ENCODE assay signal across 8 cellular contexts in genomic region chr15:39887832-39888231, GRCh38. TPM values are rescaled to one million over a fixed set of nuclear protein-coding genes. Genes with fewer than 3 reads are reported as not detected.
DNase-seq lines count a peak whose midpoint lies in the region; ATAC-seq and TF ChIP-seq lines count a peak whose summit lies in the region.

No MANE protein-coding gene starts in this region.

- ATAC-seq in stimulated activated naive CD8-positive, alpha-beta T cell treated with anti-CD3 and anti-CD28 coated beads, Interleukin-15, Interleukin-2, amounts not matched to agents 100 U/mL and 50 U/mL, for 24 hours = no peak

- H3K9me3 ChIP-seq in BE2C = no peaks in the 10 kb centered on the region; the same call in 1 of the 2 replicates

- H3K4me3 ChIP-seq in BE2C (ENCODE audit: low read depth, low read length) (no peak overlapping the region), astrocyte of the cerebellum (ENCODE audit: low read depth, low read length) (no peak overlapping the region)

- H3K4me1 ChIP-seq in BE2C = peaks cover 2% of the 10 kb centered on the region; the same call in 1 of the 2 replicates

- in situ Hi-C loops in astrocyte of the cerebellum (cut with HindIII; ENCODE audit: low sequenced_read_pairs) = loop anchor here (5.0 kb wide), 2 partner anchors 64 to 91 kb away; no protein-coding TSS in a partner anchor

- DNase-seq in BE2C (no peak), HT1080 (ENCODE audit: low read depth) (peak; percentile 63), astrocyte of the cerebellum (ENCODE audit: low read depth) (peak; percentile 16), kidney glomerular epithelial cell (lab: John Stamatoyannopoulos, UW) (peak; percentile 47), NCI-H1105 (lab: John Stamatoyannopoulos, UW) (no peak), ureter (ENCODE audit: low spot score) (no peak)
- DNase-seq in stimulated activated naive CD8-positive, alpha-beta T cell treated with anti-CD3 and anti-CD28 coated beads, Interleukin-15, Interleukin-2, amounts not matched to agents 100 U/mL and 50 U/mL, for 24 hours = no peak
- no peak for DNase-seq in stimulated activated CD8-positive, alpha-beta memory T cell treated with anti-CD3 and anti-CD28 coated beads, Interleukin-4, amount 100 ng/mL, for 48 hours

- peak; percentile 63 for TF ChIP-seq CTCF in BE2C (IDR thresholded peaks at IDR 0.05; ENCODE audit: low read depth, low read length)
- peak; percentile 41 for TF ChIP-seq CTCF in astrocyte of the cerebellum (IDR thresholded peaks at IDR 0.05; ENCODE audit: low read depth, low read length, missing control alignments)

- no peaks in the 10 kb centered on the region for H3K27me3 ChIP-seq in BE2C

- H3K36me3 ChIP-seq in BE2C = no peaks in the 10 kb centered on the region

RNA-seq across cellular contexts. Expression of gene GPR176, which starts 32.2 kb away (rescaled TPM):
- polyA plus RNA-seq in BE2C (2012; ENCODE audit: insufficient read depth, insufficient read length, low read depth) = 4.5 TPM
- 50.0 and 58.1 TPM in 2 replicates for total RNA-seq in HT1080 (2014; rRNA removed; shearing (Covaris generic))
- polyA plus RNA-seq in HT1080 (2015; cell fraction: cytosol; rRNA removed) = 39.6 and 42.7 TPM in 2 replicates
- polyA plus RNA-seq in HT1080 (2015; cell fraction: nucleus; rRNA removed) = 22.3 and 22.9 TPM in 2 replicates
- total RNA-seq in ureter = 1.7 TPM

RNA-seq across cellular contexts. Expression of gene EIF2AK4, which starts 46.1 kb away (rescaled TPM):
- polyA plus RNA-seq in BE2C (2012; ENCODE audit: insufficient read depth, insufficient read length, low read depth) = 24.1 TPM
- 57.7 and 65.6 TPM in 2 replicates for total RNA-seq in HT1080 (2014; rRNA removed; shearing (Covaris generic))
- polyA plus RNA-seq in HT1080 (2015; cell fraction: cytosol; rRNA removed) = 61.2 and 77.3 TPM in 2 replicates
- polyA plus RNA-seq in HT1080 (2015; cell fraction: nucleus; rRNA removed) = 40.0 and 44.4 TPM in 2 replicates
- 34.2 TPM for total RNA-seq in ureter

Comparison
In these comparisons a context has a peak if more than half of its experiments do, and no peak if none do; other contexts are left out.
1. DNase-seq: peak in HT1080 (single experiment), astrocyte of the cerebellum (single experiment) and kidney glomerular epithelial cell (single experiment); none in BE2C (single experiment), stimulated activated naive CD8-positive, alpha-beta T cell treated with anti-CD3 and anti-CD28 coated beads, Interleukin-15, Interleukin-2, amounts not matched to agents 100 U/mL and 50 U/mL, for 24 hours (single experiment), NCI-H1105 (single experiment), ureter (single experiment) and stimulated activated CD8-positive, alpha-beta memory T cell treated with anti-CD3 and anti-CD28 coated beads, Interleukin-4, amount 100 ng/mL, for 48 hours (single experiment).
2. RNA of gene GPR176, which starts 32.2 kb away (total RNA-seq): 50.0 to 58.1 TPM in HT1080; 1.7 TPM in ureter (single experiment); every median in the first group is over 10 times any median in the second.